In the genomic region with DNA sequence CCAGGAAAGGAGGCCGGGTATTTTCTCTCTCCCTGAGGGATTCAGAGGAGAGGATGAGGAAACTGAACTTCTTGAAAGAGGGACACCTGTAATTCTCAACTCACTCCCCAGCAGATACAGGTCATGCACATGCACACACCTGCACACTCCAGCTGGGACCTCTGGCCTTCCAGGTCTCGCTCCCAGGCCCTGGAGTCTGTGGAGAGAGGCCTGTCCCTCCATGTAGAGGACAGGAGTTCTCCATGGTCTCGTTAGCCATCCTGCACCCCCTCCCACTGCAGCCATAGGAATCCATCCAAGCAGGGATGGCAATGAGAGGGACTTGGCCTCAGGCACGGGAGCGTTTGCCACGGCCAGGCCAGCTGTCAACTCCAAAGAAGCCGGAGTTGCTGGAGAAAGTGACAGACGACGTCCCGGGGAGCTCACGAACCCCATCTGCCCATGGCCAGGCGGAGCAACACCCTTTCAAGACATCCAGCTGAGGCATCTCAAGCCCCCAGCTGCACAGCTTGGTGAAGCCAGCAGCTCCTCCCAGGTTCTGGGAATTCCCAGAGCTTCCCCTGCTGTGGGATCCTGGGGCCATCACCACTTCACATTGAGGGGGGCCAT, we compare ENCODE assay signal across 24 cellular contexts.
"Had no signal": no experiment of that assay in that cellular context is flagged by ENCODE, and none has a peak within 500 bp of the region (broad histone marks: within the 10 kb centered on the region; RNA-seq: fewer than 3 reads in every experiment).

No MANE protein-coding gene starts in this region.

- H3K9me3 ChIP-seq: colonic mucosa, heart right ventricle, left lung, neutrophil, ovary, psoas muscle, right atrium auricular region, tibial artery had no signal

- H3K4me1 ChIP-seq: colonic mucosa, psoas muscle, right atrium auricular region, tibial artery had no signal

- H3K27me3 ChIP-seq: colonic mucosa, left lung, neutrophil, ovary, right atrium auricular region had no signal

- H3K4me3 Mint-ChIP-seq: activated B cell treated with CpG ODN at 0.5 μM for 24 hours; activated CD4-positive, alpha-beta T cell treated with anti-CD3 and anti-CD28 coated beads for 36 hours; activated naive CD8-positive, alpha-beta T cell treated with anti-CD3 and anti-CD28 coated beads for 36 hours; natural killer cell treated with Interleukin-12 subunit alpha and Interleukin-12 subunit beta and Interleukin-15 and Interleukin-18, amount 100 ng/mL, for 72 hours; stimulated activated effector memory CD8-positive, alpha-beta T cell treated with anti-CD3 and anti-CD28 coated beads, Interleukin-12 subunit alpha, Interleukin-12 subunit beta, amount 100 ng/mL, for 72 hours; stimulated activated naive CD8-positive, alpha-beta T cell treated with anti-CD3 and anti-CD28 coated beads, Interleukin-15, amount 100 ng/mL, for 72 hours; T-helper 1 cell treated with Interleukin-12 subunit alpha and Interleukin-12 subunit beta and Interleukin-4 antibody, amounts not matched to agents 30 μg/mL and 1 μg/mL, for 36 hours had no signal

- H3K27ac Mint-ChIP-seq: activated B cell treated with CpG ODN at 0.5 μM for 24 hours; activated CD4-positive, alpha-beta T cell treated with anti-CD3 and anti-CD28 coated beads for 36 hours; stimulated activated effector memory CD8-positive, alpha-beta T cell treated with anti-CD3 and anti-CD28 coated beads, Interleukin-12 subunit alpha, Interleukin-12 subunit beta, amount 100 ng/mL, for 72 hours; T-helper 1 cell treated with Interleukin-12 subunit alpha and Interleukin-12 subunit beta and Interleukin-4 antibody, amounts not matched to agents 30 μg/mL and 1 μg/mL, for 36 hours had no signal

- H3K27me3 Mint-ChIP-seq: activated CD4-positive, alpha-beta T cell treated with anti-CD3 and anti-CD28 coated beads for 36 hours; activated naive CD8-positive, alpha-beta T cell treated with anti-CD3 and anti-CD28 coated beads for 36 hours had no signal

- H3K9me3 Mint-ChIP-seq: activated B cell treated with CpG ODN at 0.5 μM for 24 hours; activated naive CD8-positive, alpha-beta T cell treated with anti-CD3 and anti-CD28 coated beads for 36 hours; natural killer cell treated with Interleukin-12 subunit alpha and Interleukin-12 subunit beta and Interleukin-15 and Interleukin-18, amount 100 ng/mL, for 72 hours; stimulated activated effector memory CD8-positive, alpha-beta T cell treated with anti-CD3 and anti-CD28 coated beads, Interleukin-12 subunit alpha, Interleukin-12 subunit beta, amount 100 ng/mL, for 72 hours; stimulated activated naive CD8-positive, alpha-beta T cell treated with anti-CD3 and anti-CD28 coated beads, Interleukin-15, amount 100 ng/mL, for 72 hours; T-helper 1 cell treated with Interleukin-12 subunit alpha and Interleukin-12 subunit beta and Interleukin-4 antibody, amounts not matched to agents 30 μg/mL and 1 μg/mL, for 36 hours had no signal

- H3K27ac ChIP-seq: colonic mucosa, epithelial cell of prostate, heart right ventricle, left lung, neutrophil, ovary, psoas muscle, right atrium auricular region, tibial artery had no signal

- H3K36me3 ChIP-seq: colonic mucosa, heart right ventricle, left lung, neutrophil, ovary, right atrium auricular region, tibial artery had no signal

- DNase-seq: activated B cell treated with CpG ODN at 0.5 μM for 24 hours; activated CD4-positive, alpha-beta T cell treated with anti-CD3 and anti-CD28 coated beads for 36 hours; activated CD4-positive, alpha-beta T cell treated with anti-CD3 and anti-CD28 coated beads, Interleukin-2, amount 50 U/mL, for 48 hours; activated naive CD4-positive, alpha-beta T cell treated with Interleukin-2 at 50 U/mL for 16 hours; activated naive CD8-positive, alpha-beta T cell treated with anti-CD3 and anti-CD28 coated beads for 36 hours; activated T-cell treated with anti-CD3 and anti-CD28 coated beads, Interleukin-2, amount 50 U/mL, for 1 hour; amniotic stem cell; colonic mucosa; heart right ventricle; kidney; left lung; midbrain; ovary; psoas muscle; stimulated activated CD4-positive, alpha-beta T cell treated with anti-CD3 and anti-CD28 coated beads, Interleukin-1b, Interleukin-23, amount 100 ng/mL, for 48 hours; stimulated activated naive CD8-positive, alpha-beta T cell treated with anti-CD3 and anti-CD28 coated beads, Interleukin-15, amount 100 ng/mL, for 72 hours; T1000; tibial artery had no signal

- H3K36me3 Mint-ChIP-seq: activated naive CD8-positive, alpha-beta T cell treated with anti-CD3 and anti-CD28 coated beads for 36 hours; natural killer cell treated with Interleukin-12 subunit alpha and Interleukin-12 subunit beta and Interleukin-15 and Interleukin-18, amount 100 ng/mL, for 72 hours; stimulated activated effector memory CD8-positive, alpha-beta T cell treated with anti-CD3 and anti-CD28 coated beads, Interleukin-12 subunit alpha, Interleukin-12 subunit beta, amount 100 ng/mL, for 72 hours had no signal

- H3K4me3 ChIP-seq: colonic mucosa, heart right ventricle, left lung, ovary, psoas muscle, right atrium auricular region, tibial artery had no signal
